19 cellular contexts compared by ENCODE assay signal in the genomic region with DNA sequence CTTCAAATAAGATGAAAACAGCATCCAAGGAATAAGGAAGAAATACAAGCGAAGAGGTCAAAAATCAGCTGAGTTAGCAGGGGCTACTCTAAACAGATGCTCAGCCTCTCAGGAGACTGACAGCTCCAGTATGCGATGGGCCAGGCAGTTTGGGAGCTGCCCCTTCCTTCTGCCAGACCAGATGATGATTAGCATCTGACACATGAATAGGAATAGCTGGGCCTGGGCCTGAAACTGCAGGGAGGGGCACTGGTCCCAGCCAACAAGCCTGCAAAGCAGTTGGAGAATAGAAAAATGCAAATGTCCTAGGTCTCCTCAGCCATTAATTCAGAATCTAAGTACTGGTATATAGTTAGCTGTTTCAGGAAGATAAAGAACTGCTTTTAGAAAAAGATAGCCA. TPM values are rescaled to one million over a fixed set of nuclear protein-coding genes. Genes with fewer than 3 reads are reported as not detected.
DNase-seq lines count a peak whose midpoint lies in the region; ATAC-seq and TF ChIP-seq lines count a peak whose summit lies in the region.
"Had no signal": no experiment of that assay in that cellular context is flagged by ENCODE, and none has a peak within 500 bp of the region (broad histone marks: within the 10 kb centered on the region; RNA-seq: fewer than 3 reads in every experiment).

No MANE protein-coding gene starts in this region.

- peaks cover 36% of the 10 kb centered on the region for H3K4me1 Mint-ChIP-seq in glutamatergic neuron (ENCODE audit: low read depth, unreplicated experiment)
- peaks cover 14% of the 10 kb centered on the region for H3K4me1 Mint-ChIP-seq in stimulated activated naive CD8-positive, alpha-beta T cell treated with anti-CD3 and anti-CD28 coated beads, Interleukin-15, amount 100 ng/mL, for 72 hours

- no TSS peak for BruUV-seq in A673 (replicated peaks; lab: Mats Ljungman, UMichigan)

- H3K36me3 Mint-ChIP-seq in glutamatergic neuron (ENCODE audit: unreplicated experiment), result no peaks in the 10 kb centered on the region
- H3K36me3 Mint-ChIP-seq: T-cell had no signal

- no peaks in the 10 kb centered on the region for H3K4me1 ChIP-seq in right lobe of liver
- H3K4me1 ChIP-seq in A673 (ENCODE audit: insufficient read depth, low read length, poor library complexity, severe bottlenecking), result no peaks in the 10 kb centered on the region
- H3K4me1 ChIP-seq: HAP-1 had no signal

- 90% methylated on average over 2 of the region's 2 CpGs for WGBS in right lobe of liver (ENCODE audit: insufficient coverage, low coverage, low lambda C conversion rate, missing lambda C conversion rate)

- peaks cover 2% of the 10 kb centered on the region for H3K9me3 Mint-ChIP-seq in glutamatergic neuron (ENCODE audit: unreplicated experiment)
- no peaks in the 10 kb centered on the region for H3K9me3 Mint-ChIP-seq in stimulated activated naive CD8-positive, alpha-beta T cell treated with anti-CD3 and anti-CD28 coated beads, Interleukin-15, amount 100 ng/mL, for 72 hours
- H3K9me3 Mint-ChIP-seq: T-cell had no signal

- H3K9me3 ChIP-seq in right lobe of liver, result no peaks in the 10 kb centered on the region
- H3K9me3 ChIP-seq in A673 (ENCODE audit: low read depth, low read length, poor library complexity, severe bottlenecking), result no peaks in the 10 kb centered on the region
- H3K9me3 ChIP-seq: HAP-1 had no signal

- peak overlapping the region; percentile 10 for H3K4me3 Mint-ChIP-seq in glutamatergic neuron (ENCODE audit: unreplicated experiment)
- H3K4me3 Mint-ChIP-seq in stimulated activated naive CD8-positive, alpha-beta T cell treated with anti-CD3 and anti-CD28 coated beads, Interleukin-15, amount 100 ng/mL, for 72 hours, result no peak overlapping the region
- H3K4me3 Mint-ChIP-seq: B cell, T-cell had no signal

- TF ChIP-seq CTCF in glutamatergic neuron (IDR thresholded peaks at IDR 0.05; ENCODE audit: partially characterized antibody, unreplicated experiment), result no peak
- TF ChIP-seq CTCF in right lobe of liver (IDR thresholded peaks at IDR 0.05), result no peak
- TF ChIP-seq CTCF in A673 (conservative IDR thresholded peaks at IDR 0.05; ENCODE audit: low read depth, low read length), result no peak

- intact Hi-C loops in right lobe of liver (cut with DNase I), result no loop called here
- intact Hi-C loops in A673 (cut with micrococcal nuclease; ENCODE audit: unreplicated experiment), result no loop called here

- H3K27ac ChIP-seq in right lobe of liver, result no peak overlapping the region
- no peak overlapping the region for H3K27ac ChIP-seq in A673 (ENCODE audit: low read depth, low read length, poor library complexity, severe bottlenecking)

- peak; percentile 15 for DNase-seq in Ammon's horn (ENCODE audit: low spot score)
- peak; percentile 86 for DNase-seq in DMS 273 (lab: John Stamatoyannopoulos, UW; ENCODE audit: unreplicated experiment)
- DNase-seq in NCI-H446 (lab: John Stamatoyannopoulos, UW), result peak; percentile 4 to 34
- DNase-seq in glutamatergic neuron, result peak; percentile 66
- no peak for DNase-seq in stimulated activated naive CD8-positive, alpha-beta T cell treated with anti-CD3 and anti-CD28 coated beads, Interleukin-15, amount 100 ng/mL, for 72 hours
- DNase-seq in right lobe of liver, result no peak
- DNase-seq in Kasumi-1 (lab: John Stamatoyannopoulos, UW), result no peak
- no peak for DNase-seq in A673 (ENCODE audit: low spot score)
- DNase-seq: DMS79, NCI-H1092 treated with DMSO at 0.1 percent for 48 hours, NCI-H146, NCI-H2081, NCI-H2171, NCI-H345, NCI-H69, SIG-M5, T-cell had no signal

- H3K4me3 ChIP-seq in right lobe of liver (no peak overlapping the region), A673 (ENCODE audit: low read depth, low read length, poor library complexity, severe bottlenecking) (no peak overlapping the region)
- H3K4me3 ChIP-seq: HAP-1 had no signal

- peaks cover 5% of the 10 kb centered on the region for H3K27me3 Mint-ChIP-seq in glutamatergic neuron (ENCODE audit: unreplicated experiment)
- no peaks in the 10 kb centered on the region for H3K27me3 Mint-ChIP-seq in stimulated activated naive CD8-positive, alpha-beta T cell treated with anti-CD3 and anti-CD28 coated beads, Interleukin-15, amount 100 ng/mL, for 72 hours
- H3K27me3 Mint-ChIP-seq: B cell, T-cell had no signal

- H3K27me3 ChIP-seq in right lobe of liver, result no peaks in the 10 kb centered on the region
- no peaks in the 10 kb centered on the region for H3K27me3 ChIP-seq in A673 (replicated peaks; ENCODE audit: insufficient read depth, low read depth, low read length, poor library complexity)

- no peak for TF ChIP-seq POLR2A in right lobe of liver (IDR thresholded peaks at IDR 0.05)

- CTCF ChIA-PET in A673 (lab: Charles Lee), result no interaction called here

- H3K27ac Mint-ChIP-seq in glutamatergic neuron (ENCODE audit: unreplicated experiment), result peak overlapping the region; percentile 86
- no peak overlapping the region for H3K27ac Mint-ChIP-seq in stimulated activated naive CD8-positive, alpha-beta T cell treated with anti-CD3 and anti-CD28 coated beads, Interleukin-15, amount 100 ng/mL, for 72 hours
- H3K27ac Mint-ChIP-seq: B cell had no signal

- POLR2A ChIA-PET in A673 (lab: Charles Lee; ENCODE audit: low non-redundant PET), result no interaction called here

- H3K36me3 ChIP-seq in right lobe of liver (no peaks in the 10 kb centered on the region), A673 (ENCODE audit: insufficient read depth, low read length, poor library complexity, severe bottlenecking) (no peaks in the 10 kb centered on the region)
- H3K36me3 ChIP-seq: HAP-1 had no signal

- no peak for ATAC-seq in stimulated activated naive CD8-positive, alpha-beta T cell treated with anti-CD3 and anti-CD28 coated beads, Interleukin-15, amount 100 ng/mL, for 72 hours
- no peak for ATAC-seq in right lobe of liver
- ATAC-seq: T-cell had no signal

RNA-seq across cellular contexts. Expression of a gene that starts 13.1 kb away (rescaled TPM):
- total RNA-seq in glutamatergic neuron (ENCODE audit: unreplicated experiment), result 10.1 TPM
- 10 to 100 TPM in 1 of 6 experiments, 1 to 10 TPM in 5; 6.3 to 10.3 (median 8.3) TPM for total RNA-seq in right lobe of liver
- 6.3 and 7.2 TPM in 2 replicates for total RNA-seq in A673 (2021)

Comparison
In these comparisons a context has a peak if more than half of its experiments do, and no peak if none do; other contexts are left out.
1. DNase-seq: peak in Ammon's horn (single experiment), DMS 273 (single experiment), NCI-H446 (2 of 2) and glutamatergic neuron (single experiment); none in stimulated activated naive CD8-positive, alpha-beta T cell treated with anti-CD3 and anti-CD28 coated beads, Interleukin-15, amount 100 ng/mL, for 72 hours (0 of 2), right lobe of liver (0 of 3), Kasumi-1 (0 of 2) and A673 (single experiment).